In genomic region chr1:26307363-26307781, GRCh38 we compare ENCODE assay signal across 9 cellular contexts. TPM values are rescaled to one million over a fixed set of nuclear protein-coding genes. Genes with fewer than 3 reads are reported as not detected.
A peak's percentile ranks its signal among the peaks of the same experiment; 100 is the strongest.
DNase-seq lines count a peak whose midpoint lies in the region; ATAC-seq and TF ChIP-seq lines count a peak whose summit lies in the region.
"Had no signal": no experiment of that assay in that cellular context is flagged by ENCODE, and none has a peak within 500 bp of the region (broad histone marks: within the 10 kb centered on the region; RNA-seq: fewer than 3 reads in every experiment).

No MANE protein-coding gene starts in this region.

- BruUV-seq in IMR-90 (replicated peaks; lab: Mats Ljungman, UMichigan): no TSS peak

- no peak overlapping the region for H3K4ac ChIP-seq in IMR-90 (ENCODE audit: low read depth, low read length)

- DNase-seq in DND-41 (no peak), IMR-90 (no peak), nephron progenitor cell (no peak), NOMO-1 treated with DMSO at 0.1 percent for 48 hours (lab: John Stamatoyannopoulos, UW; ENCODE audit: unreplicated experiment) (no peak), GM19240 (ENCODE audit: insufficient read length, low spot score) (no peak), thyroid gland (no peak), A172 (ENCODE audit: low spot score) (no peak)
- no peak for DNase-seq in activated naive CD8-positive, alpha-beta T cell treated with anti-CD3 and anti-CD28 coated beads for 36 hours
- DNase-seq: NCI-H2029 had no signal

- H3K4me3 ChIP-seq in DND-41 (ENCODE audit: low read depth in 1 of 2, low read length in 2 of 2): peak overlapping the region in 1 of 2 experiments; percentile 96; a peak in 1 of 4 replicates
- H3K4me3 ChIP-seq in IMR-90 (ENCODE audit: insufficient read depth, low read depth, low read length): no peak overlapping the region
- H3K4me3 ChIP-seq in thyroid gland (replicated peaks in 1 of 3): no peak overlapping the region

- H2BK120ac ChIP-seq in IMR-90 (ENCODE audit: low read depth, low read length): no peak overlapping the region

- H3K4me1 ChIP-seq in DND-41 (ENCODE audit: insufficient read depth, low read length) (peaks cover 26% of the 10 kb centered on the region), IMR-90 (ENCODE audit: control insufficient read depth, insufficient read depth, low read length) (peaks cover 13% of the 10 kb centered on the region), thyroid gland (peaks cover 10 to 11% of the 10 kb centered on the region in 2 donors)

- no peak overlapping the region for H2BK15ac ChIP-seq in IMR-90 (ENCODE audit: low read depth, low read length)

- H3K23ac ChIP-seq in IMR-90 (ENCODE audit: low read depth, low read length): no peak overlapping the region

- H3K79me2 ChIP-seq in DND-41 (ENCODE audit: insufficient read depth, low read length): no peaks in the 10 kb centered on the region

- H3K4me1 Mint-ChIP-seq in activated naive CD8-positive, alpha-beta T cell treated with anti-CD3 and anti-CD28 coated beads for 36 hours: peaks cover 29% of the 10 kb centered on the region
- H3K4me1 Mint-ChIP-seq in nephron progenitor cell: peaks cover 23% of the 10 kb centered on the region

- H3K27ac Mint-ChIP-seq in activated naive CD8-positive, alpha-beta T cell treated with anti-CD3 and anti-CD28 coated beads for 36 hours: peak overlapping the region; percentile 94
- H3K27ac Mint-ChIP-seq in nephron progenitor cell: no peak overlapping the region

- ATAC-seq in DND-41 (ENCODE audit: insufficient read depth, low read depth) (no peak), IMR-90 (ENCODE audit: low read depth) (no peak)

- no peak overlapping the region for H4K5ac ChIP-seq in IMR-90 (ENCODE audit: low read depth, low read length)

- dilution Hi-C loops in IMR-90 (cut with HindIII; ENCODE audit: low sequenced_read_pairs, unreplicated experiment): no loop called here

- H3K27ac ChIP-seq in DND-41 (ENCODE audit: low read length) (peak overlapping the region; percentile 71), IMR-90 (ENCODE audit: insufficient read depth, low read length) (no peak overlapping the region), thyroid gland (no peak overlapping the region)

- POLR2A ChIA-PET in IMR-90 (lab: Charles Lee; ENCODE audit: unreplicated experiment): interaction anchor here (1.0 kb wide), 1 partner anchor 14 kb away, joined by 14 read pairs; no protein-coding TSS in a partner anchor

- intact Hi-C loops in IMR-90 (cut with micrococcal nuclease) (no loop called here), thyroid gland (cut with DNase I) (no loop called here)

- H4K20me1 ChIP-seq in DND-41 (ENCODE audit: insufficient read depth, low read length): no peaks in the 10 kb centered on the region
- H4K20me1 ChIP-seq in IMR-90 (ENCODE audit: insufficient read depth, low read length): no peaks in the 10 kb centered on the region

- H3K4me2 ChIP-seq in DND-41 (ENCODE audit: insufficient read depth, low read length) (peak overlapping the region; percentile 98), IMR-90 (ENCODE audit: low read depth, low read length) (no peak overlapping the region)

- H3K18ac ChIP-seq in IMR-90 (ENCODE audit: low read depth, low read length): no peak overlapping the region

- H3K36me3 ChIP-seq in DND-41 (ENCODE audit: insufficient read depth, low read length) (no peaks in the 10 kb centered on the region), IMR-90 (ENCODE audit: control insufficient read depth, insufficient read depth, low read length) (no peaks in the 10 kb centered on the region), thyroid gland (no peaks in the 10 kb centered on the region)

- no peaks in the 10 kb centered on the region for H3K9me3 Mint-ChIP-seq in activated naive CD8-positive, alpha-beta T cell treated with anti-CD3 and anti-CD28 coated beads for 36 hours
- H3K9me3 Mint-ChIP-seq in nephron progenitor cell: no peaks in the 10 kb centered on the region

- TF ChIP-seq RAD21 in IMR-90 (IDR thresholded peaks at IDR 0.05; ENCODE audit: low read length): no peak

- TF ChIP-seq CTCF in DND-41 (IDR thresholded peaks at IDR 0.05; ENCODE audit: borderline replicate concordance, extremely low read depth, low read length, poor library complexity, severe bottlenecking): no peak
- TF ChIP-seq CTCF in IMR-90 (conservative IDR thresholded peaks at IDR 0.05; ENCODE audit: low read depth, low read length): no peak
- TF ChIP-seq CTCF in nephron progenitor cell (IDR thresholded peaks at IDR 0.05): no peak
- TF ChIP-seq CTCF in thyroid gland (IDR thresholded peaks at IDR 0.05): no peak

- in situ Hi-C loops in IMR-90 (cut with MboI; ENCODE audit: low sequenced_read_pairs): no loop called here

- TF ChIP-seq POLR2A in IMR-90 (IDR thresholded peaks at IDR 0.05; ENCODE audit: low read depth, low read length) (no peak), thyroid gland (IDR thresholded peaks at IDR 0.05) (no peak)

- H3K4me3 Mint-ChIP-seq in activated naive CD8-positive, alpha-beta T cell treated with anti-CD3 and anti-CD28 coated beads for 36 hours: peak overlapping the region; percentile 99
- H3K4me3 Mint-ChIP-seq in nephron progenitor cell: peak overlapping the region; percentile 64

- peaks cover 9 to 26% of the 10 kb centered on the region in 2 experiments; a peak in 3 of 4 replicates for H3K79me1 ChIP-seq in IMR-90 (ENCODE audit: low read depth in 1 of 2, low read length in 2 of 2)

- H3K9me1 ChIP-seq in IMR-90 (ENCODE audit: insufficient read depth, low read length): peaks cover 12% of the 10 kb centered on the region

- H3K14ac ChIP-seq in IMR-90 (replicated peaks; ENCODE audit: low read depth, low read length): no peak overlapping the region

- no peak overlapping the region for H2BK20ac ChIP-seq in IMR-90 (ENCODE audit: low read depth, low read length)

- no peak overlapping the region for H2BK5ac ChIP-seq in IMR-90 (ENCODE audit: low read depth, low read length, poor library complexity, severe bottlenecking)

- no peak overlapping the region for H4K91ac ChIP-seq in IMR-90 (ENCODE audit: insufficient read depth, low read depth, low read length)

- H2AK9ac ChIP-seq in IMR-90 (replicated peaks; ENCODE audit: low read depth, low read length, poor library complexity): no peak overlapping the region

- no peak overlapping the region for H3K56ac ChIP-seq in IMR-90 (ENCODE audit: extremely low read depth, insufficient read depth, low read length)

- H2AFZ ChIP-seq in DND-41 (ENCODE audit: low read depth, low read length) (peak overlapping the region; percentile 100), IMR-90 (replicated peaks; ENCODE audit: low read length, poor library complexity) (no peak overlapping the region)

- no peaks in the 10 kb centered on the region for H3K36me3 Mint-ChIP-seq in activated naive CD8-positive, alpha-beta T cell treated with anti-CD3 and anti-CD28 coated beads for 36 hours
- no peaks in the 10 kb centered on the region for H3K36me3 Mint-ChIP-seq in nephron progenitor cell (ENCODE audit: low read depth)

- WGBS in IMR-90 (ENCODE audit: extremely low coverage in 2 of 2, insufficient read length in 1 of 2), 2 experiments: no CpG with 5 or more reads among the region's 6 CpGs
- 42 to 45% methylated on average over 6 of the region's 6 CpGs for WGBS in thyroid gland, 2 donors

- CTCF ChIA-PET in IMR-90 (lab: Yijun Ruan, JAX): no interaction called here

- H3K27me3 Mint-ChIP-seq in activated naive CD8-positive, alpha-beta T cell treated with anti-CD3 and anti-CD28 coated beads for 36 hours: no peaks in the 10 kb centered on the region
- peaks cover 4% of the 10 kb centered on the region for H3K27me3 Mint-ChIP-seq in nephron progenitor cell (ENCODE audit: low read depth, poor library complexity)

- H3K9me3 ChIP-seq in DND-41 (ENCODE audit: insufficient read depth, low read length, severe bottlenecking) (no peaks in the 10 kb centered on the region), IMR-90 (ENCODE audit: control insufficient read depth, insufficient read depth, low read length) (no peaks in the 10 kb centered on the region), thyroid gland (no peaks in the 10 kb centered on the region)

- H3K9ac ChIP-seq in DND-41 (ENCODE audit: low read depth, low read length): peak overlapping the region; percentile 68; the same call in 1 of the 2 replicates
- H3K9ac ChIP-seq in IMR-90 (ENCODE audit: low read depth, low read length): no peak overlapping the region

- peak overlapping the region; percentile 92 to 97 for H4K8ac ChIP-seq in IMR-90 (ENCODE audit: low read depth in 2 of 2, low read length in 2 of 2)

- H3K27me3 ChIP-seq in DND-41 (ENCODE audit: insufficient read depth, low read length, poor library complexity) (no peaks in the 10 kb centered on the region), IMR-90 (ENCODE audit: control insufficient read depth, insufficient read depth, low read length) (no peaks in the 10 kb centered on the region), thyroid gland (no peaks in the 10 kb centered on the region)

- H2AK5ac ChIP-seq in IMR-90 (ENCODE audit: low read depth, low read length): no peak overlapping the region

RNA-seq across cellular contexts. Expression of gene UBXN11, which starts 0.9 kb away (rescaled TPM):
- total RNA-seq in IMR-90 (2012; rRNA removed) (3.6 and 5.2 TPM in 2 replicates), thyroid gland (10 to 100 TPM; 23.9 to 35.4 (median 30.2) TPM)
- 17.0 and 18.4 TPM in 2 replicates for polyA plus RNA-seq in IMR-90 (2012; rRNA removed)
- 10.1 and 13.9 TPM in 2 replicates for polyA plus RNA-seq in IMR-90 (2012; cell fraction: cytosol; rRNA removed)
- polyA plus RNA-seq in IMR-90 (2012; cell fraction: nucleus; rRNA removed; ENCODE audit: low replicate concordance): 151 and 169 TPM in 2 replicates
- 10 to 100 TPM; 30.5 to 31.7 TPM for total RNA-seq in activated naive CD8-positive, alpha-beta T cell treated with anti-CD3 and anti-CD28 coated beads for 36 hours
- total RNA-seq in A172 (2014; rRNA removed; shearing (Covaris generic)): 2.9 and 7.6 TPM in 2 replicates

RNA-seq across cellular contexts. Expression of gene CD52, which starts 10.4 kb away (rescaled TPM):
- not detected in 2 replicates for total RNA-seq in IMR-90 (2012; rRNA removed)
- polyA plus RNA-seq in IMR-90 (2012; rRNA removed): 1.3 and 1.6 TPM in 2 replicates
- polyA plus RNA-seq in IMR-90 (2012; cell fraction: cytosol; rRNA removed): 0.30 TPM in 1 of 2 replicates, not detected in the other
- polyA plus RNA-seq in IMR-90 (2012; cell fraction: nucleus; rRNA removed; ENCODE audit: low replicate concordance): 0.36 TPM in 1 of 2 replicates, not detected in the other
- 100 to 1,000 TPM; 263 to 278 TPM for total RNA-seq in activated naive CD8-positive, alpha-beta T cell treated with anti-CD3 and anti-CD28 coated beads for 36 hours
- 10 to 100 TPM in 1 of 4 donors, 1 to 10 TPM in 1, not detected in 2; 3.0 to 12.3 TPM for total RNA-seq in thyroid gland
- total RNA-seq in A172 (2014; rRNA removed; shearing (Covaris generic)): not detected in 2 replicates

RNA-seq across cellular contexts. Expression of gene SH3BGRL3, which starts 27.5 kb away (rescaled TPM):
- total RNA-seq in IMR-90 (2012; rRNA removed) (32.2 and 35.0 TPM in 2 replicates), thyroid gland (10 to 100 TPM; 18.8 to 58.2 (median 37.4) TPM)
- 483 and 565 TPM in 2 replicates for polyA plus RNA-seq in IMR-90 (2012; rRNA removed)
- 551 and 581 TPM in 2 replicates for polyA plus RNA-seq in IMR-90 (2012; cell fraction: cytosol; rRNA removed)
- 124 and 136 TPM in 2 replicates for polyA plus RNA-seq in IMR-90 (2012; cell fraction: nucleus; rRNA removed; ENCODE audit: low replicate concordance)
- 100 to 1,000 TPM; 292 to 295 TPM for total RNA-seq in activated naive CD8-positive, alpha-beta T cell treated with anti-CD3 and anti-CD28 coated beads for 36 hours
- 71.8 and 77.5 TPM in 2 replicates for total RNA-seq in A172 (2014; rRNA removed; shearing (Covaris generic))

RNA-seq across cellular contexts. Expression of gene CRYBG2, which starts 46.6 kb away (rescaled TPM):
- total RNA-seq in IMR-90 (2012; rRNA removed) (not detected in 2 replicates), thyroid gland (not detected)
- not detected in 2 replicates for polyA plus RNA-seq in IMR-90 (2012; rRNA removed)
- polyA plus RNA-seq in IMR-90 (2012; cell fraction: cytosol; rRNA removed): 0.01 and 0.05 TPM in 2 replicates
- 0.31 and 0.32 TPM in 2 replicates for polyA plus RNA-seq in IMR-90 (2012; cell fraction: nucleus; rRNA removed; ENCODE audit: low replicate concordance)
- total RNA-seq in activated naive CD8-positive, alpha-beta T cell treated with anti-CD3 and anti-CD28 coated beads for 36 hours: 1 to 10 TPM; 4.9 to 5.1 TPM
- 0.02 and 0.17 TPM in 2 replicates for total RNA-seq in A172 (2014; rRNA removed; shearing (Covaris generic))

Comparison
In these comparisons a context has a peak if more than half of its experiments do, and no peak if none do; other contexts are left out.
1. RNA of gene CD52, which starts 10.4 kb away (total RNA-seq): 263 to 278 TPM in activated naive CD8-positive, alpha-beta T cell treated with anti-CD3 and anti-CD28 coated beads for 36 hours; 3.0 to 12.3 TPM in thyroid gland, not detected in IMR-90 and not detected in A172; every median in the first group is over 10 times any median in the second.